In genomic region chr3:194522579-194523046, GRCh38 we compare ENCODE assay signal across 15 cellular contexts. TPM values are rescaled to one million over a fixed set of nuclear protein-coding genes. Genes with fewer than 3 reads are reported as not detected.
DNase-seq lines count a peak whose midpoint lies in the region; ATAC-seq and TF ChIP-seq lines count a peak whose summit lies in the region.
"Had no signal": no experiment of that assay in that cellular context is flagged by ENCODE, and none has a peak within 500 bp of the region (broad histone marks: within the 10 kb centered on the region; RNA-seq: fewer than 3 reads in every experiment).

No MANE protein-coding gene starts in this region.

- H3K4me3 ChIP-seq in RWPE2 (ENCODE audit: severe bottlenecking), result no peak overlapping the region
- no peak overlapping the region for H3K4me3 ChIP-seq in fibroblast of mammary gland (ENCODE audit: control insufficient read depth, low read depth, low read length)
- H3K4me3 ChIP-seq: thyroid gland had no signal

- peaks cover 30% of the 10 kb centered on the region for H3K4me1 ChIP-seq in RWPE2 (ENCODE audit: insufficient read depth, poor library complexity, severe bottlenecking)

- no peaks in the 10 kb centered on the region for H3K27me3 ChIP-seq in RWPE2 (ENCODE audit: insufficient read depth, poor library complexity, severe bottlenecking)
- H3K27me3 ChIP-seq: thyroid gland had no signal

- ATAC-seq in RWPE2 (ENCODE audit: low read depth) (no peak), HG03135 (IDR thresholded peaks at IDR 0.05; ENCODE audit: unreplicated experiment) (no peak), GM18858 (IDR thresholded peaks at IDR 0.05; ENCODE audit: unreplicated experiment) (no peak)
- ATAC-seq: WTC11 had no signal

- H3K9me3 ChIP-seq in RWPE2 (ENCODE audit: severe bottlenecking), result no peaks in the 10 kb centered on the region
- H3K9me3 ChIP-seq: thyroid gland had no signal

- TF ChIP-seq CTCF in RWPE2 (IDR thresholded peaks at IDR 0.05; ENCODE audit: poor library complexity, severe bottlenecking), result no peak
- no peak for TF ChIP-seq CTCF in fibroblast of mammary gland (conservative IDR thresholded peaks at IDR 0.05; ENCODE audit: control insufficient read depth, insufficient read depth, low read depth, low read length)

- no peaks in the 10 kb centered on the region for H3K36me3 ChIP-seq in RWPE2 (ENCODE audit: low read depth)
- H3K36me3 ChIP-seq: thyroid gland had no signal

- DNase-seq in HS-27A (ENCODE audit: low read depth), result peak; percentile 65
- DNase-seq in RWPE2 (ENCODE audit: low spot score), result no peak
- peak; percentile 82 for DNase-seq in fibroblast of mammary gland (ENCODE audit: low read depth)
- peak; percentile 69 for DNase-seq in renal cortical epithelial cell (ENCODE audit: low read depth)
- no peak for DNase-seq in activated T-cell treated with anti-CD3 and anti-CD28 coated beads for 4 hours
- DNase-seq: activated gamma-delta T cell treated with Interleukin-2 at 50 U/mL for 16 hours; CD8-positive, alpha-beta memory T cell; effector CD4-positive, alpha-beta T cell; kidney; NCI-H1417 treated with DMSO at 0.1 percent for 48 hours; NCI-H345; thyroid gland had no signal

- H3K27ac ChIP-seq in RWPE2 (ENCODE audit: poor library complexity, severe bottlenecking), result peak overlapping the region; percentile 90
- H3K27ac ChIP-seq: thyroid gland had no signal

RNA-seq across cellular contexts. Expression of gene ATP13A3, which starts 35.8 kb away (rescaled TPM):
- 588 and 600 TPM in 2 replicates for total RNA-seq in renal cortical epithelial cell

Comparison
In these comparisons a context has a peak if more than half of its experiments do, and no peak if none do; other contexts are left out.
1. DNase-seq: peak in HS-27A (single experiment), fibroblast of mammary gland (single experiment) and renal cortical epithelial cell (single experiment); none in RWPE2 (single experiment) and activated T-cell treated with anti-CD3 and anti-CD28 coated beads for 4 hours (single experiment).